In genomic region chr1:154982897-154983648, GRCh38 we compare ENCODE assay signal across 1 cellular context.
TF ChIP-seq lines count a peak whose summit lies in the region.

Gene FLAD1, plus strand, starts transcription at chr1:154983344. Its CDS starts 351 bp downstream, at chr1:154983695.

TF ChIP-seq in HepG2, 621 proteins besides CTCF, POLR2A, EP300 and RAD21 (continued from another document):
- TF ChIP-seq ZNF235 (CRISPR knock-in tag; IDR thresholded peaks at IDR 0.05; ENCODE audit: borderline replicate concordance) (peak; percentile 64; the same call in 1 of the 2 replicates), MAFF (IDR thresholded peaks at IDR 0.05; ENCODE audit: low read depth, low read length) (no peak), ZFY (CRISPR knock-in tag; IDR thresholded peaks at IDR 0.05) (peak; percentile 57), KMT2B (CRISPR knock-in tag; IDR thresholded peaks at IDR 0.05) (peak; percentile 85), NFIC (IDR thresholded peaks at IDR 0.05; ENCODE audit: low read length) (peak; percentile 73), ZNF687 (CRISPR knock-in tag; IDR thresholded peaks at IDR 0.05) (peak; percentile 76), ELF1 (CRISPR knock-in tag; IDR thresholded peaks at IDR 0.05) (peak; percentile 93), MXI1 (IDR thresholded peaks at IDR 0.05; ENCODE audit: borderline replicate concordance, low read depth, low read length) (peak; percentile 94; the same call in 2 of the 3 replicates), PRMT3 (CRISPR knock-in tag; IDR thresholded peaks at IDR 0.05; ENCODE audit: borderline replicate concordance, low read depth) (no peak), SP1 (IDR thresholded peaks at IDR 0.05) (no peak), SP1 (CRISPR knock-in tag; IDR thresholded peaks at IDR 0.05) (peak; percentile 66), SNAPC4 (CRISPR knock-in tag; IDR thresholded peaks at IDR 0.05) (peak; percentile 43; the same call in 1 of the 2 replicates)
